10 cellular contexts compared by ENCODE assay signal in the genomic region with DNA sequence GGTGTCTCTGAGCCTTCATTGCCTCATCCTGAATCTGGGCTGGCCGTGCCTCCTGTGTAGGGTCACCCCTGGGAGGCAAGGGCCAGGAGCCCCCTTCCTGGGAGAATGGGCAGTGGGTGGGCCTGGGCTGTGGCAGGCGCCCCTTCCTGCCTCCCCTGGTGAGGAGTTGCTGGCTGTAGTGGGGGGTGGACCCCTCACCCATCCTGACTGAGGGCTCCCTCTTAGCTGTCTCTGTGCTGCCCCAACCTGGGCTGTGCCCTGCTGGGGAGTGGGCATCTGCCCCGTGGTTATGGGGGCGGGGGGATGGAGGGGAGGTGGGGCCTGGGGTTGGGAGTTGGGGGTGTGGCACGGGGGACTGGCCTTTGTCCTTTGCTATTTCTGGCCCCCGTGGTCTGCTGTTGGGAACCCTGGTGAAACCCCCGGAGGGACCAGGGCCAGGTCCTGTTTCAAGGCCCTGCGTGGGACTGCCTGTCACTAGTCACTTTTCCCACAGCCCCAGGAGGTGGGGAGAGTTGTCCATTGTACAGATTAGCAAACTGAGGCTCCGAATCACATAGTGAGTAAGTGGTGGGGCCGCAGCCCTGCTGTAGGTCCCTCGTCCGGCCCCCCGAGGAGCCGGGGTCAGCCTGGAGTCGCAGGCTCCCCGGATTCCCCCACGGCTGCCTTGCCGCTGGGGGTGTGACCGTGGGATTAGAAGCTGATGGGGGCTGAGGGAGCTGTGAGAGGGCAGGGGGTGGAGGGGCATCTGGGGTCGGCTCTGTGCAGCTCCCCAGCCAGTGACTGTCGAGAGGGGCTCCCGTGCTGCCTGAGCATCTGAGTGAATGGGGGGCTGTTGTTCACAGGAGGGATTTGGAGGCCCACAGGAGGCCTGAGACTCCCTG. TPM values are rescaled to one million over a fixed set of nuclear protein-coding genes. Genes with fewer than 3 reads are reported as not detected.
DNase-seq lines count a peak whose midpoint lies in the region; ATAC-seq and TF ChIP-seq lines count a peak whose summit lies in the region.
"Had no signal": no experiment of that assay in that cellular context is flagged by ENCODE, and none has a peak within 500 bp of the region (broad histone marks: within the 10 kb centered on the region; RNA-seq: fewer than 3 reads in every experiment).

No MANE protein-coding gene starts in this region.

- no peaks in the 10 kb centered on the region for H3K36me3 Mint-ChIP-seq in activated CD4-positive, alpha-beta memory T cell treated with anti-CD3 and anti-CD28 coated beads for 36 hours
- H3K36me3 Mint-ChIP-seq in activated CD4-positive, alpha-beta memory T cell treated with anti-CD3 and anti-CD28 coated beads, Interleukin-2, amount 10 ng/mL, durations not matched to agents 7 days and 5 days (ENCODE audit: low read depth) = no peaks in the 10 kb centered on the region

- in situ Hi-C loops in astrocyte of the cerebellum (cut with HindIII; ENCODE audit: low sequenced_read_pairs) = no loop called here

- H3K4me3 Mint-ChIP-seq in activated CD4-positive, alpha-beta memory T cell treated with anti-CD3 and anti-CD28 coated beads for 36 hours = peak overlapping the region; percentile 87
- H3K4me3 Mint-ChIP-seq in activated CD4-positive, alpha-beta memory T cell treated with anti-CD3 and anti-CD28 coated beads, Interleukin-2, amount 10 ng/mL, durations not matched to agents 7 days and 5 days = no peak overlapping the region

- DNase-seq in activated CD4-positive, alpha-beta memory T cell treated with anti-CD3 and anti-CD28 coated beads for 36 hours = no peak
- no peak for DNase-seq in activated CD4-positive, alpha-beta memory T cell treated with anti-CD3 and anti-CD28 coated beads, Interleukin-2, amount 10 ng/mL, durations not matched to agents 7 days and 5 days
- DNase-seq in astrocyte of the cerebellum (ENCODE audit: low read depth) (no peak), left lung (no peak), suprapubic skin (ENCODE audit: low spot score in 2 of 2) (peak in 1 of 2 donors; percentile 62), NCI-H187 treated with DMSO at 0.1 percent for 48 hours (lab: John Stamatoyannopoulos, UW) (no peak), DMS 273 (lab: John Stamatoyannopoulos, UW; ENCODE audit: unreplicated experiment) (no peak)
- DNase-seq: activated effector memory CD4-positive, alpha-beta T cell treated with Interleukin-2 at 50 U/mL for 16 hours; NCI-H524 had no signal

- H3K27me3 Mint-ChIP-seq in activated CD4-positive, alpha-beta memory T cell treated with anti-CD3 and anti-CD28 coated beads for 36 hours = no peaks in the 10 kb centered on the region
- H3K27me3 Mint-ChIP-seq in activated CD4-positive, alpha-beta memory T cell treated with anti-CD3 and anti-CD28 coated beads, Interleukin-2, amount 10 ng/mL, durations not matched to agents 7 days and 5 days = no peaks in the 10 kb centered on the region

- H3K9me3 ChIP-seq in left lung (no peaks in the 10 kb centered on the region), suprapubic skin (no peaks in the 10 kb centered on the region)

- H3K4me1 Mint-ChIP-seq in activated CD4-positive, alpha-beta memory T cell treated with anti-CD3 and anti-CD28 coated beads for 36 hours (ENCODE audit: low read depth) = peaks cover 15% of the 10 kb centered on the region
- H3K4me1 Mint-ChIP-seq in activated CD4-positive, alpha-beta memory T cell treated with anti-CD3 and anti-CD28 coated beads, Interleukin-2, amount 10 ng/mL, durations not matched to agents 7 days and 5 days = peaks cover 20% of the 10 kb centered on the region

- intact Hi-C loops in activated CD4-positive, alpha-beta memory T cell treated with anti-CD3 and anti-CD28 coated beads for 36 hours (cut with micrococcal nuclease) = loop anchor here (5.0 kb wide), 3 partner anchors 63 to 232 kb away; a partner anchor contains a TSS
- intact Hi-C loops in left lung (cut with DNase I) = no loop called here

- CTCF ChIA-PET in activated CD4-positive, alpha-beta memory T cell treated with anti-CD3 and anti-CD28 coated beads for 36 hours (lab: Charles Lee) = interaction anchor here (2.3 kb wide), 1 partner anchor 75 kb away, joined by 7 read pairs; no protein-coding TSS in a partner anchor
- CTCF ChIA-PET in activated CD4-positive, alpha-beta memory T cell treated with anti-CD3 and anti-CD28 coated beads, Interleukin-2, amount 10 ng/mL, durations not matched to agents 7 days and 5 days (lab: Charles Lee) = interaction anchor here (1.6 kb wide), 1 partner anchor 75 kb away, joined by 4 read pairs; no protein-coding TSS in a partner anchor

- H3K36me3 ChIP-seq in left lung (no peaks in the 10 kb centered on the region), suprapubic skin (no peaks in the 10 kb centered on the region)

- POLR2A ChIA-PET in activated CD4-positive, alpha-beta memory T cell treated with anti-CD3 and anti-CD28 coated beads for 36 hours (lab: Charles Lee) = no interaction called here
- POLR2A ChIA-PET in activated CD4-positive, alpha-beta memory T cell treated with anti-CD3 and anti-CD28 coated beads, Interleukin-2, amount 10 ng/mL, durations not matched to agents 7 days and 5 days (lab: Charles Lee) = no interaction called here

- TF ChIP-seq CTCF in astrocyte of the cerebellum (IDR thresholded peaks at IDR 0.05; ENCODE audit: low read depth, low read length, missing control alignments) = no peak
- TF ChIP-seq CTCF in left lung (IDR thresholded peaks at IDR 0.05) = no peak
- no peak for TF ChIP-seq CTCF in suprapubic skin (IDR thresholded peaks at IDR 0.05)

- TF ChIP-seq POLR2A in suprapubic skin (IDR thresholded peaks at IDR 0.05) = no peak

- TF ChIP-seq EP300 in suprapubic skin (IDR thresholded peaks at IDR 0.05) = no peak

- H3K27ac Mint-ChIP-seq in activated CD4-positive, alpha-beta memory T cell treated with anti-CD3 and anti-CD28 coated beads for 36 hours = no peak overlapping the region
- no peak overlapping the region for H3K27ac Mint-ChIP-seq in activated CD4-positive, alpha-beta memory T cell treated with anti-CD3 and anti-CD28 coated beads, Interleukin-2, amount 10 ng/mL, durations not matched to agents 7 days and 5 days

- ATAC-seq in left lung (no peak), GM21381 (IDR thresholded peaks at IDR 0.05; ENCODE audit: unreplicated experiment) (no peak)

- H3K9me3 Mint-ChIP-seq in activated CD4-positive, alpha-beta memory T cell treated with anti-CD3 and anti-CD28 coated beads for 36 hours = no peaks in the 10 kb centered on the region
- no peaks in the 10 kb centered on the region for H3K9me3 Mint-ChIP-seq in activated CD4-positive, alpha-beta memory T cell treated with anti-CD3 and anti-CD28 coated beads, Interleukin-2, amount 10 ng/mL, durations not matched to agents 7 days and 5 days

- peaks cover 44 to 84% of the 10 kb centered on the region in 2 donors for H3K4me1 ChIP-seq in left lung
- peaks cover 89% of the 10 kb centered on the region for H3K4me1 ChIP-seq in suprapubic skin

- peak overlapping the region; percentile 90 for H3K4me3 ChIP-seq in astrocyte of the cerebellum (ENCODE audit: low read depth, low read length)
- peak overlapping the region in 1 of 2 donors; percentile 85 for H3K4me3 ChIP-seq in left lung
- peak overlapping the region; percentile 93 for H3K4me3 ChIP-seq in suprapubic skin

- WGBS in suprapubic skin = 75% methylated on average over 5 of the region's 22 CpGs

- H3K27me3 ChIP-seq in left lung (peaks cover 0 to 10% of the 10 kb centered on the region in 2 donors), suprapubic skin (no peaks in the 10 kb centered on the region)

- H3K27ac ChIP-seq in left lung (peak overlapping the region; percentile 77 to 88), suprapubic skin (peak overlapping the region; percentile 76)

RNA-seq across cellular contexts. Expression of a gene that starts 2.7 kb away (rescaled TPM):
- total RNA-seq in activated CD4-positive, alpha-beta memory T cell treated with anti-CD3 and anti-CD28 coated beads for 36 hours = 10 to 100 TPM; 13.5 to 14.8 TPM
- 10 to 100 TPM in 1 of 2 experiments, 1 to 10 TPM in 1; 9.7 to 10.2 TPM for total RNA-seq in activated CD4-positive, alpha-beta memory T cell treated with anti-CD3 and anti-CD28 coated beads, Interleukin-2, amount 10 ng/mL, durations not matched to agents 7 days and 5 days
- total RNA-seq in left lung = 100 to 1,000 TPM in 1 of 2 donors, 10 to 100 TPM in 1; 82.9 to 105 TPM
- total RNA-seq in suprapubic skin = 10 to 100 TPM; 14.0 to 26.3 (median 19.5) TPM

RNA-seq across cellular contexts. Expression of a gene that starts 53.5 kb away (rescaled TPM):
- under 1 TPM; 0.83 to 0.94 TPM for total RNA-seq in activated CD4-positive, alpha-beta memory T cell treated with anti-CD3 and anti-CD28 coated beads for 36 hours
- under 1 TPM; 0.78 to 0.88 TPM for total RNA-seq in activated CD4-positive, alpha-beta memory T cell treated with anti-CD3 and anti-CD28 coated beads, Interleukin-2, amount 10 ng/mL, durations not matched to agents 7 days and 5 days
- total RNA-seq in left lung = 1 to 10 TPM in 1 of 2 donors, under 1 TPM in 1; 0.13 to 1.3 TPM
- under 1 TPM in 1 of 4 donors, not detected in 3; 0.17 TPM for total RNA-seq in suprapubic skin
